In the genomic region with DNA sequence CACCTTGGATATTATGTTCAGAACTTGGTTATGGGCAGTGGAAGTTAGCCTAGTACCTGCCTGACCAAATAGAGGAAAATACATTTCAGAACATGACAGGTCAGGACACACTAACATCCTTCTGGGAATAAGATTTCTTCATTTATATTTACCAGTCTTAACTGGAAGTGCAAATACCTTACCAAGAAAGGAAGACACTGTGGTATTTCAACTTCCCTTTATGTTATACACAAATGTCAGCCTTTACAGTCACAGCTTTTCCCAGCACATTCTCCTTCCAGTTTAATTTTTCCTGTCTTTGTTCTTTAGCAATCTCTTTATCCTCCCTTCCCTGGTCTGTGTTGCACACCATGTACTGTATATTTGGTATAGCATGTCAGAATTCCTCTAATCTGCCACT, we compare ENCODE assay signal across 1 cellular context.
TF ChIP-seq lines count a peak whose summit lies in the region.

No MANE protein-coding gene starts in this region.

TF ChIP-seq in IMR-90, 13 proteins besides CTCF, POLR2A, EP300 and RAD21 (continued from another document):
- no peak for TF ChIP-seq CHD1 (IDR thresholded peaks at IDR 0.05; ENCODE audit: low read depth, low read length)
TF ChIP-seq in IMR-90: peak in this region for 0.
